Comparison of ENCODE assay signal across 26 cellular contexts in genomic region chr18:51123481-51123880, GRCh38.
"Had no signal": no experiment of that assay in that cellular context is flagged by ENCODE, and none has a peak within 500 bp of the region (broad histone marks: within the 10 kb centered on the region; RNA-seq: fewer than 3 reads in every experiment).

No MANE protein-coding gene starts in this region.

- H3K27ac ChIP-seq: pancreas, prostate gland, right lobe of liver, sigmoid colon, suprapubic skin, testis, tibial artery, transverse colon, upper lobe of right lung, uterus had no signal

- H3K36me3 ChIP-seq: pancreas, prostate gland, right lobe of liver, sigmoid colon, suprapubic skin, tibial artery, transverse colon, upper lobe of right lung, uterus had no signal

- H3K9me3 ChIP-seq: pancreas, prostate gland, right lobe of liver, sigmoid colon, suprapubic skin, testis, tibial artery, transverse colon, upper lobe of right lung, uterus had no signal

- H3K4me3 ChIP-seq: pancreas, prostate gland, right lobe of liver, sigmoid colon, suprapubic skin, testis, tibial artery, transverse colon, upper lobe of right lung, uterus had no signal

- FAIRE-seq: pancreas, small intestine had no signal

- DNase-seq: naive B cell; naive thymus-derived CD8-positive, alpha-beta T cell; nephron progenitor cell; occipital lobe; pancreas; retina; right cardiac atrium; sigmoid colon; small intestine; stimulated activated CD4-positive, alpha-beta T cell treated with anti-CD3 and anti-CD28 coated beads, Interleukin-15, amount 100 ng/mL, for 24 hours; stimulated activated CD4-positive, alpha-beta T cell treated with anti-CD3 and anti-CD28 coated beads, Interleukin-2, amount 100 ng/mL, for 24 hours; stimulated activated CD4-positive, alpha-beta T cell treated with anti-CD3 and anti-CD28 coated beads, Interleukin-2, amount 100 ng/mL, for 48 hours; stimulated activated CD4-positive, alpha-beta T cell treated with anti-CD3 and anti-CD28 coated beads, Interleukin-4, amount 100 ng/mL, for 4 hours; stimulated activated CD8-positive, alpha-beta memory T cell treated with anti-CD3 and anti-CD28 coated beads, Interleukin-4, amount 100 ng/mL, for 48 hours; stimulated activated naive CD4-positive, alpha-beta T cell; stimulated activated naive CD8-positive, alpha-beta T cell treated with anti-CD3 and anti-CD28 coated beads, Interleukin-15, amount 100 ng/mL, for 72 hours; stimulated activated naive CD8-positive, alpha-beta T cell treated with anti-CD3 and anti-CD28 coated beads, Interleukin-15, Interleukin-2, amounts not matched to agents 100 U/mL and 50 U/mL, for 24 hours; substantia nigra; testis; tibial artery; transverse colon; upper lobe of right lung; uterus had no signal

- H3K4me1 ChIP-seq: pancreas, prostate gland, right lobe of liver, sigmoid colon, suprapubic skin, testis, tibial artery, transverse colon, upper lobe of right lung, uterus had no signal

- H3K27me3 ChIP-seq: pancreas, right lobe of liver, sigmoid colon, suprapubic skin, testis, transverse colon, upper lobe of right lung, uterus had no signal
